In the genomic region with DNA sequence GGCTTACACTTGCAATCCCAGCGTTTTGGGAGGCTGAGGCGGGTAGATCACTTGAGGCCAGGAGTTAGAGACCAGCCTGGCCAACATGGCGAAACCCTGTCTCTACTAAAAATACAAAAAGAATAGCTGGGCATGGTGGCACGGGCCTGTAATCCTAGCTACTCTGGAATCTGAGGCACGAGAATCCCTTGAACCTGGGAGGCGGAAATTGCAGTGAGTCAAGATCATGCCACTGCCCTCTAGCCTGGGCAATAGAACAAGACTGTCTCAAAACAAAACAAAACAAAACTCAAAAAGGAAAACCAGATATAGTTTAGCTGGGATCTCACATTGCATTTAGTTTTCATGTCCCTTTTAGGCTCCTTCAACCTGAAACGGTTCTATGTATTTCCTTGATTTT, we compare ENCODE assay signal across 15 cellular contexts. TPM values are rescaled to one million over a fixed set of nuclear protein-coding genes. Genes with fewer than 3 reads are reported as not detected.
DNase-seq lines count a peak whose midpoint lies in the region.
"Had no signal": no experiment of that assay in that cellular context is flagged by ENCODE, and none has a peak within 500 bp of the region (broad histone marks: within the 10 kb centered on the region; RNA-seq: fewer than 3 reads in every experiment).

No MANE protein-coding gene starts in this region.

- DNase-seq in HT1080 (ENCODE audit: low read depth) (peak; percentile 8), amniotic epithelial cell (ENCODE audit: low read depth) (peak; percentile 16), kidney tubule cell (ENCODE audit: low spot score) (peak; percentile 11), globus pallidus (ENCODE audit: low spot score) (no peak), GOT3 (lab: John Stamatoyannopoulos, UW) (no peak), germinal center (ENCODE audit: low spot score) (no peak), NCI-H2107 treated with DMSO at 0.1 percent for 48 hours (lab: John Stamatoyannopoulos, UW; ENCODE audit: unreplicated experiment) (no peak)
- DNase-seq: BE2C; Caco-2; CD4-positive, alpha-beta memory T cell; DND-41; GF-D8; HCEC 1CT; HFFc6 had no signal

RNA-seq across cellular contexts. Expression of gene USP50, which starts 2.9 kb away (rescaled TPM):
- 0.26 and 0.70 TPM in 2 replicates for total RNA-seq in HT1080 (2014; rRNA removed; shearing (Covaris generic))
- polyA plus RNA-seq in HT1080 (2015; cell fraction: cytosol; rRNA removed) = not detected in 2 replicates
- polyA plus RNA-seq in HT1080 (2015; cell fraction: nucleus; rRNA removed) = not detected in 2 replicates
- total RNA-seq: CD4-positive, alpha-beta memory T cell; H4 had no signal
- polyA plus RNA-seq: CD4-positive, alpha-beta memory T cell had no signal

Comparison
In these comparisons a context has a peak if more than half of its experiments do, and no peak if none do; other contexts are left out.
1. DNase-seq: peak in HT1080 (single experiment), amniotic epithelial cell (single experiment) and kidney tubule cell (single experiment); none in globus pallidus (single experiment), GOT3 (single experiment), germinal center (single experiment) and NCI-H2107 treated with DMSO at 0.1 percent for 48 hours (single experiment).